1 cellular context compared by ENCODE assay signal in genomic region chr7:39085189-39085588, GRCh38.
TF ChIP-seq lines count a peak whose summit lies in the region.

No MANE protein-coding gene starts in this region.

TF ChIP-seq in WTC11, 78 proteins besides CTCF, POLR2A, EP300 and RAD21 (continued from another document):
- TF ChIP-seq ZNF532 (CRISPR knock-in tag; IDR thresholded peaks at IDR 0.05; ENCODE audit: borderline replicate concordance) (no peak), TCF7 (CRISPR knock-in tag; IDR thresholded peaks at IDR 0.05; ENCODE audit: low read depth) (no peak)
